Comparison of ENCODE assay signal across 16 cellular contexts in genomic region chr9:83431470-83432060, GRCh38.
DNase-seq lines count a peak whose midpoint lies in the region; ATAC-seq and TF ChIP-seq lines count a peak whose summit lies in the region.
"Had no signal": no experiment of that assay in that cellular context is flagged by ENCODE, and none has a peak within 500 bp of the region (broad histone marks: within the 10 kb centered on the region; RNA-seq: fewer than 3 reads in every experiment).

No MANE protein-coding gene starts in this region.

- H3K4me1 Mint-ChIP-seq in GM23338: peaks cover 9% of the 10 kb centered on the region
- H3K4me1 Mint-ChIP-seq: activated CD4-positive, alpha-beta T cell treated with anti-CD3 and anti-CD28 coated beads, Interleukin-2, amount 10 ng/mL, durations not matched to agents 7 days and 5 days had no signal

- TF ChIP-seq RAD21 in SK-N-SH (IDR thresholded peaks at IDR 0.05; ENCODE audit: low read length): no peak

- H3K79me2 ChIP-seq in GM23338 (replicated peaks; ENCODE audit: insufficient read depth) (no peaks in the 10 kb centered on the region), SK-N-SH (ENCODE audit: insufficient read depth) (peaks cover 28% of the 10 kb centered on the region; the same call in 1 of the 2 replicates)

- H3K4me2 ChIP-seq in GM23338 (peak overlapping the region; percentile 24; the same call in 1 of the 2 replicates), SK-N-SH (peak overlapping the region; percentile 58; the same call in 1 of the 2 replicates)

- no peak overlapping the region for H3K9ac ChIP-seq in SK-N-SH
- H3K9ac ChIP-seq: BLaER1 treated with 17β-estradiol and CSF1 and Interleukin-3, amounts not matched to agents 10 nM and 100 nM had no signal

- H4K20me1 ChIP-seq in GM23338 (replicated peaks; ENCODE audit: insufficient read depth) (no peaks in the 10 kb centered on the region), SK-N-SH (ENCODE audit: insufficient read depth) (no peaks in the 10 kb centered on the region)
- H4K20me1 ChIP-seq: BLaER1 treated with 17β-estradiol and CSF1 and Interleukin-3, amounts not matched to agents 10 nM and 100 nM had no signal

- 53% methylated on average over 3 of the region's 3 CpGs for WGBS in SK-N-SH (ENCODE audit: low lambda C conversion rate)

- ATAC-seq in GM23338: no peak
- ATAC-seq in sciatic nerve: peak; percentile 37

- CTCF ChIA-PET in SK-N-SH (lab: Yijun Ruan, JAX): interaction anchor here (1.2 to 1.7 kb wide), 4 partner anchors 9 to 127 kb away, joined by 3 to 4 read pairs (median 4); no protein-coding TSS in a partner anchor

- H2AFZ ChIP-seq in GM23338 (no peak overlapping the region), SK-N-SH (ENCODE audit: low read depth) (no peak overlapping the region)

- H3K4me1 ChIP-seq in GM23338 (ENCODE audit: insufficient read depth): peaks cover 7% of the 10 kb centered on the region; the same call in 1 of the 2 replicates
- peaks cover 0 to 26% of the 10 kb centered on the region in 2 experiments; a peak in 2 of 4 replicates for H3K4me1 ChIP-seq in SK-N-SH (ENCODE audit: control insufficient read depth in 1 of 2, insufficient read depth in 2 of 2, low read depth in 1 of 2, low read length in 1 of 2)
- peaks cover 65% of the 10 kb centered on the region for H3K4me1 ChIP-seq in left ventricle myocardium inferior

- H3K27ac Mint-ChIP-seq in GM23338: no peak overlapping the region
- H3K27ac Mint-ChIP-seq: activated CD4-positive, alpha-beta T cell treated with anti-CD3 and anti-CD28 coated beads, Interleukin-2, amount 10 ng/mL, durations not matched to agents 7 days and 5 days; activated naive CD4-positive, alpha-beta T cell treated with anti-CD3 and anti-CD28 coated beads for 36 hours had no signal

- intact Hi-C loops in left ventricle myocardium inferior (cut with micrococcal nuclease) (no loop called here), sciatic nerve (cut with DNase I) (no loop called here)

- H3K27me3 Mint-ChIP-seq in GM23338 (ENCODE audit: insufficient read depth, low read depth, poor library complexity): peaks cover 4% of the 10 kb centered on the region
- H3K27me3 Mint-ChIP-seq: activated CD4-positive, alpha-beta T cell treated with anti-CD3 and anti-CD28 coated beads, Interleukin-2, amount 10 ng/mL, durations not matched to agents 7 days and 5 days had no signal

- H3F3A ChIP-seq in GM23338 (replicated peaks; ENCODE audit: low read depth) (no peaks in the 10 kb centered on the region), SK-N-SH (replicated peaks; ENCODE audit: insufficient read depth) (peaks cover 10% of the 10 kb centered on the region)

- no peaks in the 10 kb centered on the region; the same call in 1 of the 2 replicates for H3K9me2 ChIP-seq in GM23338 (ENCODE audit: insufficient read depth)
- H3K9me2 ChIP-seq in SK-N-SH: no peaks in the 10 kb centered on the region

- no peaks in the 10 kb centered on the region for H3K27me3 ChIP-seq in GM23338 (ENCODE audit: insufficient read depth)
- H3K27me3 ChIP-seq in SK-N-SH (ENCODE audit: insufficient read depth): no peaks in the 10 kb centered on the region
- H3K27me3 ChIP-seq in left ventricle myocardium inferior (ENCODE audit: low read depth): no peaks in the 10 kb centered on the region
- H3K27me3 ChIP-seq: BLaER1 treated with 17β-estradiol and CSF1 and Interleukin-3, amounts not matched to agents 10 nM and 100 nM; dorsolateral prefrontal cortex; vagina had no signal

- POLR2A ChIA-PET in SK-N-SH (lab: Yijun Ruan, JAX): no interaction called here

- H3K27ac ChIP-seq in GM23338 (ENCODE audit: low read depth): 0 out of 2 replicates have a peak overlapping the region, but pooled peaks have one; percentile 21
- H3K27ac ChIP-seq in SK-N-SH (ENCODE audit: low read depth in 2 of 2, low read length in 1 of 2): peak overlapping the region; percentile 62 to 74
- H3K27ac ChIP-seq in left ventricle myocardium inferior (replicated peaks): peak overlapping the region; percentile 77
- H3K27ac ChIP-seq: BLaER1 treated with 17β-estradiol and CSF1 and Interleukin-3, amounts not matched to agents 10 nM and 100 nM; dorsolateral prefrontal cortex; vagina had no signal

- no peak for DNase-seq in GM23338 (ENCODE audit: low spot score)
- DNase-seq in SK-N-SH: no peak
- peak; percentile 41 for DNase-seq in left ventricle myocardium inferior
- DNase-seq in sciatic nerve (ENCODE audit: low spot score): no peak
- no peak for DNase-seq in NCI-H1092 (lab: John Stamatoyannopoulos, UW)
- DNase-seq in activated CD4-positive, alpha-beta T cell treated with anti-CD3 and anti-CD28 coated beads for 1 hour: no peak
- no peak for DNase-seq in activated CD4-positive, alpha-beta T cell treated with anti-CD3 and anti-CD28 coated beads, Interleukin-2, amount 50 U/mL, for 1 hour
- DNase-seq in C1 segment of cervical spinal cord (lab: John Stamatoyannopoulos, UW): no peak
- DNase-seq: activated CD4-positive, alpha-beta T cell treated with anti-CD3 and anti-CD28 coated beads, Interleukin-2, amount 10 ng/mL, durations not matched to agents 7 days and 5 days; activated naive CD4-positive, alpha-beta T cell treated with anti-CD3 and anti-CD28 coated beads for 36 hours; mesenchymal stem cell; NCI-H1048; NCI-H526 had no signal

- no peak overlapping the region for H3K4me3 ChIP-seq in GM23338
- no peak overlapping the region for H3K4me3 ChIP-seq in SK-N-SH (ENCODE audit: low read depth in 2 of 2, low read length in 1 of 2)
- no peak overlapping the region for H3K4me3 ChIP-seq in left ventricle myocardium inferior
- H3K4me3 ChIP-seq: BLaER1 treated with 17β-estradiol and CSF1 and Interleukin-3, amounts not matched to agents 10 nM and 100 nM; dorsolateral prefrontal cortex; vagina had no signal

- peaks cover 13% of the 10 kb centered on the region for H3K9me3 Mint-ChIP-seq in GM23338
- H3K9me3 Mint-ChIP-seq: activated CD4-positive, alpha-beta T cell treated with anti-CD3 and anti-CD28 coated beads, Interleukin-2, amount 10 ng/mL, durations not matched to agents 7 days and 5 days; activated naive CD4-positive, alpha-beta T cell treated with anti-CD3 and anti-CD28 coated beads for 36 hours had no signal

- TF ChIP-seq EP300 in SK-N-SH (IDR thresholded peaks at IDR 0.05; ENCODE audit: borderline replicate concordance in 1 of 2, low read depth in 1 of 2, low read length in 1 of 2): no peak

- H3K4me3 Mint-ChIP-seq in GM23338: no peak overlapping the region
- H3K4me3 Mint-ChIP-seq: activated CD4-positive, alpha-beta T cell treated with anti-CD3 and anti-CD28 coated beads, Interleukin-2, amount 10 ng/mL, durations not matched to agents 7 days and 5 days; activated naive CD4-positive, alpha-beta T cell treated with anti-CD3 and anti-CD28 coated beads for 36 hours had no signal

- TF ChIP-seq CTCF in GM23338 (conservative IDR thresholded peaks at IDR 0.05; ENCODE audit: low read depth in 2 of 2) (no peak), SK-N-SH (IDR thresholded peaks at IDR 0.05) (no peak), left ventricle myocardium inferior (IDR thresholded peaks at IDR 0.05; ENCODE audit: borderline replicate concordance) (no peak)

- peaks cover 12% of the 10 kb centered on the region; the same call in 2 of the 3 replicates for H3K36me3 Mint-ChIP-seq in GM23338 (ENCODE audit: low read depth)

- no peaks in the 10 kb centered on the region for H3K9me3 ChIP-seq in SK-N-SH
- H3K9me3 ChIP-seq in left ventricle myocardium inferior (replicated peaks): no peaks in the 10 kb centered on the region
- H3K9me3 ChIP-seq: BLaER1 treated with 17β-estradiol and CSF1 and Interleukin-3, amounts not matched to agents 10 nM and 100 nM; vagina had no signal

- H3K36me3 ChIP-seq in GM23338 (ENCODE audit: insufficient read depth): no peaks in the 10 kb centered on the region
- H3K36me3 ChIP-seq in SK-N-SH (replicated peaks in 1 of 2; ENCODE audit: control insufficient read depth in 1 of 2, insufficient read depth in 2 of 2, low read length in 1 of 2): no peaks in the 10 kb centered on the region
- peaks cover 5% of the 10 kb centered on the region for H3K36me3 ChIP-seq in left ventricle myocardium inferior
- H3K36me3 ChIP-seq: BLaER1 treated with 17β-estradiol and CSF1 and Interleukin-3, amounts not matched to agents 10 nM and 100 nM; vagina had no signal

TF ChIP-seq in GM23338, 12 proteins besides CTCF, POLR2A, EP300 and RAD21:
- no peak for TF ChIP-seq EZH2 (IDR thresholded peaks at IDR 0.05; ENCODE audit: low read depth, unreplicated experiment)
- no peak for TF ChIP-seq NANOG (IDR thresholded peaks at IDR 0.05; ENCODE audit: borderline replicate concordance)
TF ChIP-seq in GM23338: peak in this region for 0.

TF ChIP-seq in SK-N-SH, 30 proteins besides CTCF, POLR2A, EP300 and RAD21:
- 0 out of 2 replicates have a peak, but pooled peaks have one; percentile 13 for TF ChIP-seq RXRA (IDR thresholded peaks at IDR 0.05; ENCODE audit: borderline replicate concordance, low read depth)
- 0 out of 2 replicates have a peak, but pooled peaks have one; percentile 5 for TF ChIP-seq TCF12 (IDR thresholded peaks at IDR 0.05)
- no peak for TF ChIP-seq RFX5 (IDR thresholded peaks at IDR 0.05; ENCODE audit: low read length)
TF ChIP-seq in SK-N-SH: peak in this region for 2.

Comparison
In these comparisons a context has a peak if more than half of its experiments do, and no peak if none do; other contexts are left out.
1. H3K27ac ChIP-seq: peak in every context shown above with its lines; median percentile 77 in left ventricle myocardium inferior; 68 in SK-N-SH; 21 in GM23338.